8 cellular contexts compared by ENCODE assay signal in genomic region chr17:75087558-75088453, GRCh38. TPM values are rescaled to one million over a fixed set of nuclear protein-coding genes. Genes with fewer than 3 reads are reported as not detected.
DNase-seq lines count a peak whose midpoint lies in the region; ATAC-seq and TF ChIP-seq lines count a peak whose summit lies in the region.

Gene SLC16A5, plus strand, starts transcription at chr17:75087954. Its CDS starts 5,683 bp downstream, at chr17:75093637.

- no peak for TF ChIP-seq CTCF in CD8-positive, alpha-beta T cell (IDR thresholded peaks at IDR 0.05)
- TF ChIP-seq CTCF in PC-9 (conservative IDR thresholded peaks at IDR 0.05) = no peak
- TF ChIP-seq CTCF in parathyroid adenoma (IDR thresholded peaks at IDR 0.05) = no peak

- H3K4me3 ChIP-seq in CD8-positive, alpha-beta T cell (ENCODE audit: low read depth, low read length) = peak within 1 kb of the TSS; percentile 49
- H3K4me3 ChIP-seq in GM23248 = peak within 1 kb of the TSS; percentile 76
- peak within 1 kb of the TSS; percentile 93 for H3K4me3 ChIP-seq in PC-9
- peak within 1 kb of the TSS; percentile 85 for H3K4me3 ChIP-seq in adipocyte (ENCODE audit: low read length)
- H3K4me3 ChIP-seq in parathyroid adenoma (ENCODE audit: low read depth, low read length) = peak within 1 kb of the TSS; percentile 59

- intact Hi-C loops in CD8-positive, alpha-beta T cell (cut with DNase I, micrococcal nuclease) = loop anchor here in 1 of 2 experiments (2.0 kb wide), 1 partner anchor 21 kb away; the partner anchor contains the start of gene ARMC7
- intact Hi-C loops in PC-9 (cut with micrococcal nuclease; ENCODE audit: unreplicated experiment) = no loop called here
- intact Hi-C loops in Right ventricle myocardium superior (cut with DNase I) = no loop called here

- H2AFZ ChIP-seq in GM23248 (peak within 1 kb of the TSS; percentile 88), PC-9 (peak within 1 kb of the TSS; percentile 72; the same call in 1 of the 2 replicates), parathyroid adenoma (peak within 1 kb of the TSS; percentile 99)

- H3K9ac ChIP-seq in GM23248 (peak within 1 kb of the TSS; percentile 82), adipocyte (ENCODE audit: low read length) (peak within 1 kb of the TSS; percentile 92), parathyroid adenoma (peak within 1 kb of the TSS; percentile 50)

- in situ Hi-C loops in GM23248 (cut with MboI) = no loop called here

- peak in 6 of 7 experiments; percentile 31 to 75 (median 46) for DNase-seq in CD8-positive, alpha-beta T cell
- DNase-seq in GM23248 = peak; percentile 74
- peak; percentile 93 to 98 for DNase-seq in PC-9
- peak; percentile 88 for DNase-seq in adipocyte (ENCODE audit: low read depth)
- DNase-seq in Right ventricle myocardium superior = peak; percentile 94
- no peak for DNase-seq in inferior parietal cortex (ENCODE audit: extremely low spot score)

- no peaks in the 10 kb centered on the region for H3K9me2 ChIP-seq in GM23248 (ENCODE audit: insufficient read depth)
- no peaks in the 10 kb centered on the region for H3K9me2 ChIP-seq in PC-9 (ENCODE audit: insufficient read depth)

- H3K9me3 ChIP-seq in CD8-positive, alpha-beta T cell (ENCODE audit: low read length) = no peaks in the 10 kb centered on the region
- H3K9me3 ChIP-seq in GM23248 (ENCODE audit: low read depth) = no peaks in the 10 kb centered on the region
- H3K9me3 ChIP-seq in PC-9 (ENCODE audit: insufficient read depth, low read depth) = no peaks in the 10 kb centered on the region
- no peaks in the 10 kb centered on the region for H3K9me3 ChIP-seq in adipocyte (ENCODE audit: control insufficient read depth, low read length)
- H3K9me3 ChIP-seq in parathyroid adenoma (ENCODE audit: control insufficient read depth, low read length) = no peaks in the 10 kb centered on the region

- POLR2A ChIA-PET in CD8-positive, alpha-beta T cell (lab: Charles Lee) = interaction anchor here (1.6 to 1.8 kb wide), 2 partner anchors 9 to 26 kb away, joined by 5 to 7 read pairs; no protein-coding TSS in a partner anchor
- POLR2A ChIA-PET in PC-9 (lab: Charles Lee; ENCODE audit: unreplicated experiment) = interaction anchor here (0.6 to 1.7 kb wide), 12 partner anchors 9 to 1551 kb away, joined by 3 to 14 read pairs (median 4); partner anchors contain the start of genes FDXR and JPT1

- peaks cover 40% of the 10 kb centered on the region for H3K4me1 Mint-ChIP-seq in CD8-positive, alpha-beta T cell (ENCODE audit: low read depth)

- H3K4me1 ChIP-seq in CD8-positive, alpha-beta T cell (ENCODE audit: insufficient read depth, low read length) = peaks cover 38% of the 10 kb centered on the region
- H3K4me1 ChIP-seq in GM23248 (ENCODE audit: insufficient read depth) = peaks cover 9% of the 10 kb centered on the region
- peaks cover 84% of the 10 kb centered on the region for H3K4me1 ChIP-seq in PC-9 (replicated peaks; ENCODE audit: insufficient read depth)
- H3K4me1 ChIP-seq in adipocyte (ENCODE audit: control insufficient read depth, insufficient read depth, low read length) = peaks cover 57% of the 10 kb centered on the region
- peaks cover 20% of the 10 kb centered on the region for H3K4me1 ChIP-seq in parathyroid adenoma

- H3K4me3 Mint-ChIP-seq in CD8-positive, alpha-beta T cell = peak within 1 kb of the TSS; percentile 83

- H3K27me3 ChIP-seq in CD8-positive, alpha-beta T cell (ENCODE audit: insufficient read depth, low read length) = no peaks in the 10 kb centered on the region
- H3K27me3 ChIP-seq in GM23248 (replicated peaks; ENCODE audit: insufficient read depth) (no peaks in the 10 kb centered on the region), PC-9 (ENCODE audit: insufficient read depth, low read depth) (no peaks in the 10 kb centered on the region), adipocyte (replicated peaks; ENCODE audit: control insufficient read depth, insufficient read depth, low read length) (no peaks in the 10 kb centered on the region), parathyroid adenoma (ENCODE audit: control insufficient read depth, insufficient read depth, low read length) (no peaks in the 10 kb centered on the region)

- H4K20me1 ChIP-seq in GM23248 (ENCODE audit: insufficient read depth) = no peaks in the 10 kb centered on the region
- peaks cover 4% of the 10 kb centered on the region; the same call in 1 of the 2 replicates for H4K20me1 ChIP-seq in PC-9 (ENCODE audit: insufficient read depth)

- no TSS peak for BruUV-seq in PC-9 (replicated peaks; lab: Mats Ljungman, UMichigan)

- peak; percentile 69 for ATAC-seq in CD8-positive, alpha-beta T cell
- ATAC-seq in Right ventricle myocardium superior (ENCODE audit: poor library complexity) (peak; percentile 93), HG02623 (IDR thresholded peaks at IDR 0.05; ENCODE audit: unreplicated experiment) (no peak)

- H3K36me3 ChIP-seq in CD8-positive, alpha-beta T cell (ENCODE audit: insufficient read depth, low read length) = no peaks in the 10 kb centered on the region
- H3K36me3 ChIP-seq in GM23248 (ENCODE audit: low read depth) (no peaks in the 10 kb centered on the region), PC-9 (ENCODE audit: low read depth) (no peaks in the 10 kb centered on the region), adipocyte (ENCODE audit: control insufficient read depth, insufficient read depth, low read length, severe bottlenecking) (no peaks in the 10 kb centered on the region), parathyroid adenoma (ENCODE audit: control insufficient read depth, insufficient read depth, low read length) (no peaks in the 10 kb centered on the region)

- H3K79me2 ChIP-seq in GM23248 (ENCODE audit: insufficient read depth) (no peaks in the 10 kb centered on the region), PC-9 (ENCODE audit: low read depth) (peaks cover 62% of the 10 kb centered on the region), parathyroid adenoma (peaks cover 4% of the 10 kb centered on the region)

- H3F3A ChIP-seq in GM23248 (ENCODE audit: insufficient read depth) (no peaks in the 10 kb centered on the region), PC-9 (ENCODE audit: insufficient read depth, low read depth) (peaks cover 82% of the 10 kb centered on the region)

- CTCF ChIA-PET in CD8-positive, alpha-beta T cell (lab: Charles Lee) = interaction anchor here (0.8 to 1.9 kb wide), 6 partner anchors 17 to 126 kb away, joined by 3 to 8 read pairs (median 4); no protein-coding TSS in a partner anchor
- CTCF ChIA-PET in PC-9 (lab: Charles Lee) = interaction anchor here (0.8 to 1.2 kb wide), 2 partner anchors 28 to 126 kb away, joined by 3 to 8 read pairs; no protein-coding TSS in a partner anchor

- H3K27ac Mint-ChIP-seq in CD8-positive, alpha-beta T cell = peak within 1 kb of the TSS; percentile 45

- no peaks in the 10 kb centered on the region for H3K27me3 Mint-ChIP-seq in CD8-positive, alpha-beta T cell (ENCODE audit: low read depth)

- WGBS in GM23248 (ENCODE audit: low coverage in 1 of 2, low lambda C conversion rate in 2 of 2, missing lambda C conversion rate in 2 of 2), 2 experiments = 16 to 22% methylated on average over 28 to 59 of the region's 69 CpGs

- H3K4me2 ChIP-seq in GM23248 (ENCODE audit: unreplicated experiment) (peak within 1 kb of the TSS; percentile 78), PC-9 (peak within 1 kb of the TSS; percentile 90), parathyroid adenoma (ENCODE audit: low read length) (peak within 1 kb of the TSS; percentile 64)

- H3K36me3 Mint-ChIP-seq in CD8-positive, alpha-beta T cell = no peaks in the 10 kb centered on the region

- H3K27ac ChIP-seq in CD8-positive, alpha-beta T cell (ENCODE audit: low read depth, low read length) = peak within 1 kb of the TSS; percentile 27
- H3K27ac ChIP-seq in GM23248 = peak within 1 kb of the TSS; percentile 45
- peak within 1 kb of the TSS; percentile 91 for H3K27ac ChIP-seq in PC-9
- H3K27ac ChIP-seq in parathyroid adenoma = peak within 1 kb of the TSS; percentile 54

- no peaks in the 10 kb centered on the region for H3K9me3 Mint-ChIP-seq in CD8-positive, alpha-beta T cell

RNA-seq across cellular contexts. Expression of gene SLC16A5, which starts in this region (rescaled TPM):
- total RNA-seq in CD8-positive, alpha-beta T cell = 1 to 10 TPM; 2.9 to 3.6 TPM
- 10.6 and 11.1 TPM in 2 replicates for total RNA-seq in GM23248 (2014; rRNA removed; shearing (Covaris generic))
- 4.8 and 5.4 TPM in 2 replicates for polyA plus RNA-seq in GM23248 (2016; fragmentation: Nextera tagmentation; extraction: Ambion mirVana)
- total RNA-seq in PC-9 (2021) (70.2 and 88.5 TPM in 2 replicates), Right ventricle myocardium superior (6.5 TPM)

Comparison
In these comparisons a context has a peak if more than half of its experiments do, and no peak if none do; other contexts are left out.
1. H3K27ac ChIP-seq: peak in every context shown above with its lines; median percentile 91 in PC-9; 54 in parathyroid adenoma; 45 in GM23248; 27 in CD8-positive, alpha-beta T cell.